ENCODE assay signal across 8 cellular contexts in genomic region chr9:133031130-133031422, GRCh38. TPM values are rescaled to one million over a fixed set of nuclear protein-coding genes. Genes with fewer than 3 reads are reported as not detected.
DNase-seq lines count a peak whose midpoint lies in the region; ATAC-seq and TF ChIP-seq lines count a peak whose summit lies in the region.

No MANE protein-coding gene starts in this region.

- DNase-seq in GM12864 (ENCODE audit: low read depth) (no peak), T-helper 17 cell (no peak), fibroblast of the aortic adventitia (ENCODE audit: low read depth) (no peak), retinal pigment epithelial cell (ENCODE audit: low read depth) (no peak), kidney glomerular epithelial cell (lab: John Stamatoyannopoulos, UW) (no peak), NCI-H510A (lab: John Stamatoyannopoulos, UW) (no peak)

- H3K4me3 ChIP-seq in GM12864 (ENCODE audit: low read depth, low read length), result peak overlapping the region; percentile 63
- H3K4me3 ChIP-seq in fibroblast of the aortic adventitia (ENCODE audit: low read depth, low read length), result peak overlapping the region; percentile 79
- peak overlapping the region; percentile 71 for H3K4me3 ChIP-seq in retinal pigment epithelial cell (ENCODE audit: low read length)

- H3K36me3 Mint-ChIP-seq in T-helper 17 cell (ENCODE audit: low read depth), result peaks cover 2% of the 10 kb centered on the region

- H3K9me3 ChIP-seq in T-helper 17 cell (ENCODE audit: control insufficient read depth, low read length, poor library complexity, severe bottlenecking), result no peaks in the 10 kb centered on the region

- TF ChIP-seq CTCF in GM12864 (IDR thresholded peaks at IDR 0.05; ENCODE audit: low read depth, low read length, missing control alignments) (no peak), fibroblast of the aortic adventitia (IDR thresholded peaks at IDR 0.05; ENCODE audit: insufficient read depth, low read length) (no peak), retinal pigment epithelial cell (conservative IDR thresholded peaks at IDR 0.05; ENCODE audit: low read depth, low read length) (no peak)

- peak overlapping the region; percentile 97 for H3K27ac Mint-ChIP-seq in T-helper 17 cell

- peak overlapping the region; percentile 96 for H3K4me3 Mint-ChIP-seq in T-helper 17 cell

- H3K4me1 Mint-ChIP-seq in T-helper 17 cell, result peaks cover 33% of the 10 kb centered on the region

- H3K27me3 Mint-ChIP-seq in T-helper 17 cell, result no peaks in the 10 kb centered on the region

- ATAC-seq in T-helper 17 cell (no peak), HG03196 (IDR thresholded peaks at IDR 0.05; ENCODE audit: unreplicated experiment) (no peak), GM21529 (IDR thresholded peaks at IDR 0.05; ENCODE audit: unreplicated experiment) (no peak)

RNA-seq across cellular contexts. Expression of gene GTF3C5, which starts 0.3 kb away (rescaled TPM):
- total RNA-seq in T-helper 17 cell, result 10 to 100 TPM; 38.9 to 46.6 TPM
- total RNA-seq in fibroblast of the aortic adventitia (ENCODE audit: low replicate concordance), result 20.8 and 33.9 TPM in 2 replicates

RNA-seq across cellular contexts. Expression of gene CEL, which starts 30.7 kb away (rescaled TPM):
- total RNA-seq in T-helper 17 cell (under 1 TPM in 1 of 2 donors, not detected in 1; 0.42 TPM), fibroblast of the aortic adventitia (ENCODE audit: low replicate concordance) (0.27 TPM in 1 of 2 replicates, not detected in the other)

RNA-seq across cellular contexts. Expression of gene GFI1B, which starts 52.6 kb away (rescaled TPM):
- total RNA-seq in T-helper 17 cell (10 to 100 TPM in 1 of 2 donors, 1 to 10 TPM in 1; 1.1 to 29.3 TPM), fibroblast of the aortic adventitia (ENCODE audit: low replicate concordance) (not detected in 2 replicates)
